ENCODE assay signal across 20 cellular contexts in genomic region chr2:154187948-154188347, GRCh38.
"Had no signal": no experiment of that assay in that cellular context is flagged by ENCODE, and none has a peak within 500 bp of the region (broad histone marks: within the 10 kb centered on the region; RNA-seq: fewer than 3 reads in every experiment).

No MANE protein-coding gene starts in this region.

- ATAC-seq: Panc1, PC-3, T-cell had no signal

- DNase-seq: KBM-7, MG63, NCI-H1092, NCI-H1105 treated with DMSO at 0.1 percent for 48 hours, NCI-H1417 treated with DMSO at 0.1 percent for 48 hours, NCI-H146, NCI-H1694 treated with DMSO at 0.1 percent for 48 hours, NCI-H1930, NCI-H2081, NCI-H2107, NCI-H345, NCI-H446 treated with DMSO at 0.1 percent for 48 hours, NCI-H510A treated with DMSO at 0.1 percent for 48 hours, NCI-H526, NCI-H774, PC-3, SHP77, SW 1271, T-cell had no signal
